ENCODE assay signal across 1 cellular context in genomic region chr1:7613106-7613850, GRCh38.
TF ChIP-seq lines count a peak whose summit lies in the region.

No MANE protein-coding gene starts in this region.

TF ChIP-seq in H1, 55 proteins besides CTCF, POLR2A, EP300 and RAD21 (continued from another document):
- no peak for TF ChIP-seq ATF2 (IDR thresholded peaks at IDR 0.05; ENCODE audit: low read length)
TF ChIP-seq in H1: peak in this region for 0.
